8 cellular contexts compared by ENCODE assay signal in genomic region chr10:71837085-71837827, GRCh38. TPM values are rescaled to one million over a fixed set of nuclear protein-coding genes. Genes with fewer than 3 reads are reported as not detected.
DNase-seq lines count a peak whose midpoint lies in the region; ATAC-seq and TF ChIP-seq lines count a peak whose summit lies in the region.

No MANE protein-coding gene starts in this region.

- in situ Hi-C loops in GM13977 (cut with MboI; ENCODE audit: low pct_unique_long_range_greater_than_20kb, low sequenced_read_pairs, unreplicated experiment): loop anchor here (10.0 kb wide), 1 partner anchor 48 kb away; no protein-coding TSS in a partner anchor

- 79% methylated on average over 17 of the region's 17 CpGs for WGBS in SK-N-SH (ENCODE audit: low lambda C conversion rate)
- WGBS in spleen, 5 donors: 73 to 77% (median 76%) methylated on average over 17 of the region's 17 CpGs

- H3F3A ChIP-seq in SK-N-SH (replicated peaks; ENCODE audit: insufficient read depth): peaks cover 19% of the 10 kb centered on the region

- POLR2A ChIA-PET in SK-N-SH (lab: Yijun Ruan, JAX): no interaction called here

- H3K27ac Mint-ChIP-seq in glutamatergic neuron (ENCODE audit: unreplicated experiment): peak overlapping the region; percentile 81

- peaks cover 13% of the 10 kb centered on the region for H3K9me3 Mint-ChIP-seq in glutamatergic neuron (ENCODE audit: unreplicated experiment)

- intact Hi-C loops in spleen (cut with DNase I; ENCODE audit: low total_unique reads): loop anchor here (10.0 kb wide), 1 partner anchor 48 kb away; no protein-coding TSS in a partner anchor

- peaks cover 54% of the 10 kb centered on the region for H3K4me1 Mint-ChIP-seq in glutamatergic neuron (ENCODE audit: low read depth, unreplicated experiment)

- peak overlapping the region; percentile 80 for H3K4me3 Mint-ChIP-seq in glutamatergic neuron (ENCODE audit: unreplicated experiment)

- H3K9me2 ChIP-seq in SK-N-SH: no peaks in the 10 kb centered on the region

- H3K36me3 ChIP-seq in SK-N-SH (replicated peaks in 1 of 2; ENCODE audit: control insufficient read depth in 1 of 2, insufficient read depth in 2 of 2, low read length in 1 of 2): peaks cover 9 to 10% of the 10 kb centered on the region in 2 experiments
- peaks cover 0 to 53% (median 10%) of the 10 kb centered on the region in 6 donors for H3K36me3 ChIP-seq in spleen

- H3K9ac ChIP-seq in SK-N-SH: no peak overlapping the region

- peaks cover 96% of the 10 kb centered on the region for H4K20me1 ChIP-seq in SK-N-SH (ENCODE audit: insufficient read depth)

- H3K9me3 ChIP-seq in SK-N-SH: no peaks in the 10 kb centered on the region
- H3K9me3 ChIP-seq in spleen: no peaks in the 10 kb centered on the region

- no peak overlapping the region for H3K4me3 ChIP-seq in SK-N-SH (ENCODE audit: low read depth in 2 of 2, low read length in 1 of 2)
- H3K4me3 ChIP-seq in spleen: peak overlapping the region in 1 of 8 donors; percentile 42

- TF ChIP-seq RAD21 in SK-N-SH (IDR thresholded peaks at IDR 0.05; ENCODE audit: low read length): peak; percentile 38

- ATAC-seq in HG03159 (IDR thresholded peaks at IDR 0.05; ENCODE audit: unreplicated experiment): no peak
- ATAC-seq in GM21737 (IDR thresholded peaks at IDR 0.05; ENCODE audit: unreplicated experiment): no peak

- peaks cover 49 to 58% of the 10 kb centered on the region in 2 experiments for H3K4me1 ChIP-seq in SK-N-SH (ENCODE audit: control insufficient read depth in 1 of 2, insufficient read depth in 2 of 2, low read depth in 1 of 2, low read length in 1 of 2)
- H3K4me1 ChIP-seq in spleen: peaks cover 62 to 100% (median 99%) of the 10 kb centered on the region in 6 donors

- CTCF ChIA-PET in SK-N-SH (lab: Yijun Ruan, JAX): interaction anchor here (0.7 to 6.4 kb wide), 6 partner anchors 11 to 58 kb away, joined by 3 to 65 read pairs (median 5); partner anchors contain the start of gene PSAP

- H3K27me3 Mint-ChIP-seq in glutamatergic neuron (ENCODE audit: unreplicated experiment): peaks cover 7% of the 10 kb centered on the region

- H3K27ac ChIP-seq in SK-N-SH (ENCODE audit: low read depth in 2 of 2, low read length in 1 of 2) (peak overlapping the region; percentile 78 to 94; a peak in 3 of 4 replicates), spleen (peak overlapping the region in 7 of 8 donors; percentile 58 to 85 (median 76))

- no peak for TF ChIP-seq POLR2A in spleen (IDR thresholded peaks at IDR 0.05)

- DNase-seq in GM13977 (ENCODE audit: low spot score) (no peak), SK-N-SH (peak; percentile 40), glutamatergic neuron (peak; percentile 46), spleen (no peak), RPMI8226 (no peak)
- DNase-seq in stimulated activated CD4-positive, alpha-beta T cell treated with anti-CD3 and anti-CD28 coated beads, Interleukin-1b, Interleukin-23, amount 100 ng/mL, for 48 hours: no peak

- no peaks in the 10 kb centered on the region for H3K36me3 Mint-ChIP-seq in glutamatergic neuron (ENCODE audit: unreplicated experiment)

- TF ChIP-seq CTCF in GM13977 (IDR thresholded peaks at IDR 0.05; ENCODE audit: extremely low read depth, insufficient read depth, missing control alignments) (peak; percentile 59), SK-N-SH (IDR thresholded peaks at IDR 0.05) (peak; percentile 50), glutamatergic neuron (IDR thresholded peaks at IDR 0.05; ENCODE audit: partially characterized antibody, unreplicated experiment) (peak; percentile 49), spleen (IDR thresholded peaks at IDR 0.05 in 8 of 11, conservative IDR thresholded peaks at IDR 0.05 in 3 of 11) (peak in 5 of 11 experiments; percentile 20 to 32 (median 25))

- no peak for TF ChIP-seq EP300 in SK-N-SH (IDR thresholded peaks at IDR 0.05; ENCODE audit: borderline replicate concordance in 1 of 2, low read depth in 1 of 2, low read length in 1 of 2)

- no peaks in the 10 kb centered on the region for H3K27me3 ChIP-seq in SK-N-SH (ENCODE audit: insufficient read depth)
- no peaks in the 10 kb centered on the region for H3K27me3 ChIP-seq in spleen (replicated peaks in 1 of 7)

- H2AFZ ChIP-seq in SK-N-SH (ENCODE audit: low read depth): no peak overlapping the region

- peak overlapping the region; percentile 56; the same call in 1 of the 2 replicates for H3K4me2 ChIP-seq in SK-N-SH

- H3K79me2 ChIP-seq in SK-N-SH (ENCODE audit: insufficient read depth): peaks cover 98% of the 10 kb centered on the region

TF ChIP-seq in SK-N-SH, 30 proteins besides CTCF, POLR2A, EP300 and RAD21:
- TF ChIP-seq ZBTB33 (IDR thresholded peaks at IDR 0.05; ENCODE audit: borderline replicate concordance, low read depth) (no peak), TEAD4 (IDR thresholded peaks at IDR 0.05; ENCODE audit: borderline replicate concordance, insufficient read depth) (no peak), EZH2phosphoT487 (IDR thresholded peaks at IDR 0.05; ENCODE audit: borderline replicate concordance, low read depth) (no peak), YY1 (IDR thresholded peaks at IDR 0.05; ENCODE audit: low read depth) (no peak), JUND (IDR thresholded peaks at IDR 0.05) (no peak), SMC3 (IDR thresholded peaks at IDR 0.05; ENCODE audit: low read depth, low read length) (0 out of 2 replicates have a peak, but pooled peaks have one; percentile 21)

RNA-seq across cellular contexts. Expression of gene PSAP, which starts 13.8 kb away (rescaled TPM):
- polyA plus RNA-seq in SK-N-SH (2012; rRNA removed) (1,647 and 1,947 TPM in 2 replicates), spleen (100 to 1,000 TPM; 363 to 690 (median 437) TPM)
- polyA plus RNA-seq in SK-N-SH (2012; cell fraction: cytosol; rRNA removed): 1,355 and 1,432 TPM in 2 replicates
- polyA plus RNA-seq in SK-N-SH (2012; cell fraction: nucleus; rRNA removed): 2,007 and 2,090 TPM in 2 replicates
- total RNA-seq in glutamatergic neuron (ENCODE audit: unreplicated experiment) (737 TPM), spleen (1,000 to 10,000 TPM; 1,269 to 1,826 (median 1,507) TPM)

Comparison
In these comparisons a context has a peak if more than half of its experiments do, and no peak if none do; other contexts are left out.
1. DNase-seq: peak in SK-N-SH (single experiment) and glutamatergic neuron (single experiment); none in GM13977 (single experiment), spleen (single experiment), stimulated activated CD4-positive, alpha-beta T cell treated with anti-CD3 and anti-CD28 coated beads, Interleukin-1b, Interleukin-23, amount 100 ng/mL, for 48 hours (single experiment) and RPMI8226 (single experiment).